1 cellular context compared by ENCODE assay signal in genomic region chr15:62125763-62126162, GRCh38.
TF ChIP-seq lines count a peak whose summit lies in the region.

No MANE protein-coding gene starts in this region.

TF ChIP-seq in HCT116, 20 proteins besides CTCF, POLR2A, EP300 and RAD21 (continued from another document):
- TF ChIP-seq, protein P1, sequence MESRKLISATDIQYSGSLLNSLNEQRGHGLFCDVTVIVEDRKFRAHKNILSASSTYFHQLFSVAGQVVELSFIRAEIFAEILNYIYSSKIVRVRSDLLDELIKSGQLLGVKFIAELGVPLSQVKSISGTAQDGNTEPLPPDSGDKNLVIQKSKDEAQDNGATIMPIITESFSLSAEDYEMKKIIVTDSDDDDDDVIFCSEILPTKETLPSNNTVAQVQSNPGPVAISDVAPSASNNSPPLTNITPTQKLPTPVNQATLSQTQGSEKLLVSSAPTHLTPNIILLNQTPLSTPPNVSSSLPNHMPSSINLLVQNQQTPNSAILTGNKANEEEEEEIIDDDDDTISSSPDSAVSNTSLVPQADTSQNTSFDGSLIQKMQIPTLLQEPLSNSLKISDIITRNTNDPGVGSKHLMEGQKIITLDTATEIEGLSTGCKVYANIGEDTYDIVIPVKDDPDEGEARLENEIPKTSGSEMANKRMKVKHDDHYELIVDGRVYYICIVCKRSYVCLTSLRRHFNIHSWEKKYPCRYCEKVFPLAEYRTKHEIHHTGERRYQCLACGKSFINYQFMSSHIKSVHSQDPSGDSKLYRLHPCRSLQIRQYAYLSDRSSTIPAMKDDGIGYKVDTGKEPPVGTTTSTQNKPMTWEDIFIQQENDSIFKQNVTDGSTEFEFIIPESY (IDR thresholded peaks at IDR 0.05; ENCODE audit: extremely low read depth, insufficient replicate concordance, low read length), result no peak
- TF ChIP-seq CEBPB (IDR thresholded peaks at IDR 0.05; ENCODE audit: low read depth) (no peak), ZNF274 (IDR thresholded peaks at IDR 0.05; ENCODE audit: low read depth, low read length) (no peak), ZFX (IDR thresholded peaks at IDR 0.05) (no peak), ELF1 (IDR thresholded peaks at IDR 0.05; ENCODE audit: borderline replicate concordance, low read depth) (no peak), EGR1 (IDR thresholded peaks at IDR 0.05; ENCODE audit: low read depth) (no peak), POLR2AphosphoS5 (IDR thresholded peaks at IDR 0.05; ENCODE audit: low read depth, low read length) (no peak)
- TF ChIP-seq, protein P2, sequence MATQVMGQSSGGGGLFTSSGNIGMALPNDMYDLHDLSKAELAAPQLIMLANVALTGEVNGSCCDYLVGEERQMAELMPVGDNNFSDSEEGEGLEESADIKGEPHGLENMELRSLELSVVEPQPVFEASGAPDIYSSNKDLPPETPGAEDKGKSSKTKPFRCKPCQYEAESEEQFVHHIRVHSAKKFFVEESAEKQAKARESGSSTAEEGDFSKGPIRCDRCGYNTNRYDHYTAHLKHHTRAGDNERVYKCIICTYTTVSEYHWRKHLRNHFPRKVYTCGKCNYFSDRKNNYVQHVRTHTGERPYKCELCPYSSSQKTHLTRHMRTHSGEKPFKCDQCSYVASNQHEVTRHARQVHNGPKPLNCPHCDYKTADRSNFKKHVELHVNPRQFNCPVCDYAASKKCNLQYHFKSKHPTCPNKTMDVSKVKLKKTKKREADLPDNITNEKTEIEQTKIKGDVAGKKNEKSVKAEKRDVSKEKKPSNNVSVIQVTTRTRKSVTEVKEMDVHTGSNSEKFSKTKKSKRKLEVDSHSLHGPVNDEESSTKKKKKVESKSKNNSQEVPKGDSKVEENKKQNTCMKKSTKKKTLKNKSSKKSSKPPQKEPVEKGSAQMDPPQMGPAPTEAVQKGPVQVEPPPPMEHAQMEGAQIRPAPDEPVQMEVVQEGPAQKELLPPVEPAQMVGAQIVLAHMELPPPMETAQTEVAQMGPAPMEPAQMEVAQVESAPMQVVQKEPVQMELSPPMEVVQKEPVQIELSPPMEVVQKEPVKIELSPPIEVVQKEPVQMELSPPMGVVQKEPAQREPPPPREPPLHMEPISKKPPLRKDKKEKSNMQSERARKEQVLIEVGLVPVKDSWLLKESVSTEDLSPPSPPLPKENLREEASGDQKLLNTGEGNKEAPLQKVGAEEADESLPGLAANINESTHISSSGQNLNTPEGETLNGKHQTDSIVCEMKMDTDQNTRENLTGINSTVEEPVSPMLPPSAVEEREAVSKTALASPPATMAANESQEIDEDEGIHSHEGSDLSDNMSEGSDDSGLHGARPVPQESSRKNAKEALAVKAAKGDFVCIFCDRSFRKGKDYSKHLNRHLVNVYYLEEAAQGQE (IDR thresholded peaks at IDR 0.05; ENCODE audit: low read depth), result no peak
